ENCODE assay signal across 8 cellular contexts in genomic region chr16:70437017-70437581, GRCh38. TPM values are rescaled to one million over a fixed set of nuclear protein-coding genes. Genes with fewer than 3 reads are reported as not detected.
DNase-seq lines count a peak whose midpoint lies in the region; ATAC-seq and TF ChIP-seq lines count a peak whose summit lies in the region.

No MANE protein-coding gene starts in this region.

- H2AFZ ChIP-seq in DND-41 (ENCODE audit: low read depth, low read length): no peak overlapping the region

- H3K27ac ChIP-seq in DND-41 (ENCODE audit: low read length) (peak overlapping the region; percentile 8; the same call in 1 of the 2 replicates), brain microvascular endothelial cell (peak overlapping the region; percentile 89)
- peak overlapping the region; percentile 58 for H3K27ac ChIP-seq in naive thymus-derived CD4-positive, alpha-beta T cell (ENCODE audit: low read depth, low read length)

- peak overlapping the region; percentile 88 to 99 (median 96) for H3K4me3 Mint-ChIP-seq in naive thymus-derived CD4-positive, alpha-beta T cell

- no peaks in the 10 kb centered on the region for H3K9me3 ChIP-seq in DND-41 (ENCODE audit: insufficient read depth, low read length, severe bottlenecking)
- H3K9me3 ChIP-seq in naive thymus-derived CD4-positive, alpha-beta T cell (ENCODE audit: control insufficient read depth in 2 of 3, low read length in 3 of 3): no peaks in the 10 kb centered on the region

- H3K36me3 Mint-ChIP-seq in naive thymus-derived CD4-positive, alpha-beta T cell: peaks cover 0 to 11% (median 0%) of the 10 kb centered on the region in 5 donors

- H3K4me2 ChIP-seq in DND-41 (ENCODE audit: insufficient read depth, low read length): peak overlapping the region; percentile 90

- no peaks in the 10 kb centered on the region for H3K27me3 Mint-ChIP-seq in naive thymus-derived CD4-positive, alpha-beta T cell

- H3K4me1 ChIP-seq in DND-41 (ENCODE audit: insufficient read depth, low read length): peaks cover 40% of the 10 kb centered on the region
- peaks cover 11 to 31% of the 10 kb centered on the region in 2 donors for H3K4me1 ChIP-seq in naive thymus-derived CD4-positive, alpha-beta T cell (ENCODE audit: control insufficient read depth in 2 of 2, insufficient read depth in 2 of 2, low read length in 2 of 2)

- H3K9ac ChIP-seq in DND-41 (ENCODE audit: low read depth, low read length): peak overlapping the region; percentile 76; the same call in 1 of the 2 replicates

- no peaks in the 10 kb centered on the region for H3K27me3 ChIP-seq in DND-41 (ENCODE audit: insufficient read depth, low read length, poor library complexity)
- no peaks in the 10 kb centered on the region for H3K27me3 ChIP-seq in brain microvascular endothelial cell (replicated peaks)
- no peaks in the 10 kb centered on the region for H3K27me3 ChIP-seq in naive thymus-derived CD4-positive, alpha-beta T cell (ENCODE audit: control insufficient read depth in 2 of 2, insufficient read depth in 2 of 2, low read length in 2 of 2)

- H3K27ac Mint-ChIP-seq in naive thymus-derived CD4-positive, alpha-beta T cell: peak overlapping the region in 8 of 9 donors; percentile 76 to 97 (median 91)

- POLR2A ChIA-PET in naive thymus-derived CD4-positive, alpha-beta T cell (lab: Charles Lee): interaction anchor here (2.6 to 5.7 kb wide), 3 partner anchors 16 to 91 kb away, joined by 9 to 59 read pairs (median 29); partner anchors contain the start of genes DDX19A and FCSK

- CTCF ChIA-PET in naive thymus-derived CD4-positive, alpha-beta T cell (lab: Charles Lee): no interaction called here

- H3K4me3 ChIP-seq in DND-41 (ENCODE audit: low read depth in 1 of 2, low read length in 2 of 2) (peak overlapping the region in 1 of 2 experiments; percentile 67; a peak in 3 of 4 replicates), brain microvascular endothelial cell (ENCODE audit: low read depth, low read length) (peak overlapping the region; percentile 96)
- H3K4me3 ChIP-seq in naive thymus-derived CD4-positive, alpha-beta T cell (ENCODE audit: low read length): no peak overlapping the region

- peaks cover 58% of the 10 kb centered on the region for H3K79me2 ChIP-seq in DND-41 (ENCODE audit: insufficient read depth, low read length)

- in situ Hi-C loops in brain microvascular endothelial cell (cut with HindIII; ENCODE audit: low pct_ligation_motif_present, low sequenced_read_pairs): no loop called here

- TF ChIP-seq CTCF in DND-41 (IDR thresholded peaks at IDR 0.05; ENCODE audit: borderline replicate concordance, extremely low read depth, low read length, poor library complexity, severe bottlenecking): no peak
- TF ChIP-seq CTCF in brain microvascular endothelial cell (IDR thresholded peaks at IDR 0.05; ENCODE audit: low read depth, low read length, missing control alignments): no peak

- no peaks in the 10 kb centered on the region for H3K9me3 Mint-ChIP-seq in naive thymus-derived CD4-positive, alpha-beta T cell

- DNase-seq in DND-41 (peak; percentile 38), LHCN-M2 (ENCODE audit: low read depth) (peak; percentile 15), brain microvascular endothelial cell (peak; percentile 91), SW480 (ENCODE audit: low spot score) (no peak)
- no peak for DNase-seq in naive thymus-derived CD4-positive, alpha-beta T cell
- DNase-seq in activated effector memory CD4-positive, alpha-beta T cell treated with anti-CD3 and anti-CD28 coated beads, Interleukin-2, amount 50 U/mL, for 16 hours: no peak

- ATAC-seq in DND-41 (ENCODE audit: insufficient read depth, low read depth) (no peak), GM18511 (IDR thresholded peaks at IDR 0.05; ENCODE audit: unreplicated experiment) (no peak), HG02798 (IDR thresholded peaks at IDR 0.05; ENCODE audit: poor library complexity, unreplicated experiment) (no peak)
- no peak for ATAC-seq in naive thymus-derived CD4-positive, alpha-beta T cell

- H4K20me1 ChIP-seq in DND-41 (ENCODE audit: insufficient read depth, low read length): peaks cover 20% of the 10 kb centered on the region; the same call in 1 of the 2 replicates

- H3K36me3 ChIP-seq in DND-41 (ENCODE audit: insufficient read depth, low read length): peaks cover 13% of the 10 kb centered on the region
- peaks cover 7% of the 10 kb centered on the region for H3K36me3 ChIP-seq in brain microvascular endothelial cell (replicated peaks)
- no peaks in the 10 kb centered on the region for H3K36me3 ChIP-seq in naive thymus-derived CD4-positive, alpha-beta T cell (ENCODE audit: control insufficient read depth in 2 of 3, insufficient read depth in 3 of 3, low read length in 3 of 3)

- peaks cover 37 to 67% (median 57%) of the 10 kb centered on the region in 7 donors for H3K4me1 Mint-ChIP-seq in naive thymus-derived CD4-positive, alpha-beta T cell

- intact Hi-C loops in naive thymus-derived CD4-positive, alpha-beta T cell (cut with micrococcal nuclease): loop anchor here in 1 of 2 donors (5.0 kb wide), 2 partner anchors 35 to 1050 kb away; partner anchors contain the start of gene TERF2

RNA-seq across cellular contexts. Expression of gene ST3GAL2, which starts 1.8 kb away (rescaled TPM):
- total RNA-seq in LHCN-M2 (2014; rRNA removed): 23.0 and 28.3 TPM in 2 replicates
- 19.0 TPM for polyA plus RNA-seq in LHCN-M2 (2012)
- total RNA-seq in naive thymus-derived CD4-positive, alpha-beta T cell: 10 to 100 TPM; 16.6 to 35.9 (median 30.4) TPM
- polyA plus RNA-seq in naive thymus-derived CD4-positive, alpha-beta T cell: 10 to 100 TPM; 11.3 to 22.5 TPM

RNA-seq across cellular contexts. Expression of gene FCSK, which starts 17.3 kb away (rescaled TPM):
- total RNA-seq in LHCN-M2 (2014; rRNA removed): 7.5 and 13.5 TPM in 2 replicates
- polyA plus RNA-seq in LHCN-M2 (2012): 4.8 TPM
- total RNA-seq in naive thymus-derived CD4-positive, alpha-beta T cell: 10 to 100 TPM; 23.7 to 45.2 (median 36.7) TPM
- 10 to 100 TPM in 1 of 2 donors, 1 to 10 TPM in 1; 7.5 to 10.3 TPM for polyA plus RNA-seq in naive thymus-derived CD4-positive, alpha-beta T cell

Comparison
In these comparisons a context has a peak if more than half of its experiments do, and no peak if none do; other contexts are left out.
1. DNase-seq: peak in DND-41 (single experiment), LHCN-M2 (single experiment) and brain microvascular endothelial cell (single experiment); none in naive thymus-derived CD4-positive, alpha-beta T cell (0 of 9), SW480 (single experiment) and activated effector memory CD4-positive, alpha-beta T cell treated with anti-CD3 and anti-CD28 coated beads, Interleukin-2, amount 50 U/mL, for 16 hours (single experiment).
2. H3K27ac ChIP-seq: peak in every context shown above with its lines; median percentile 89 in brain microvascular endothelial cell; 58 in naive thymus-derived CD4-positive, alpha-beta T cell; 8 in DND-41.